9 cellular contexts compared by ENCODE assay signal in the genomic region with DNA sequence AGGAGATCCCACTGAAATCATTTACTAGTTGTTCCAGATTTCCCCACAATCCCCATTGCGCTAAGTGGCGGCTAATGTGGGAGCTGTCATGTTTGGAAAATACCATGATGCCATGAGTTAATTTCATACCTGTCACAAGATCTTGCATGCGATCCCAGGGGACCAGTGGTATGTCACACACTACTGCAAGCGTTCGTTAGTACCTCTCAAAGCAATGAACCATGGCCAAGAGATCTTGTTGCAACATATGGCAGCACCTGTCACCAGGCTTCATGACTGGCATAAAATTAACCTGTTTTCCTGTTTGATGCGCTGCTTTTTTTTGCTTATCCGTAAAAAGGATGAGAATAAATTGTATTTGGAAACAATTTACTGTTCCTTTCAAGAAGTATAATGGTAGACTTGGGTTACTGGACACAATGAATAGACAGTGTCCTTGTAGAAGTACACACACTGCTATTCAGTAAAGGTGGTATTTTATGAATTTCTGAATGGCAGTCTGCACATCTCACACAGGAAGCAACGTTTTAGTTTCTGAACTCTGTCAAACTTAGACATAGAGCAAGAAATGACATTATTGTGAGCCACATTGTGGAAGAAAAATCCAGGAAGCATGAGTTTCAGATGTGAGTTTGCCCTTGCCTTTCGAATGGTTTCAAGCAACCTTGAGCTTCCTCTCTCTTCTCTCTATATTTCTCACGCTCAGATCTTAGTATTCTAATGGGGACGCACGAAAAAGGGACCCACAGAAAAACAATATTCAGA.
A peak's percentile ranks its signal among the peaks of the same experiment; 100 is the strongest.
DNase-seq lines count a peak whose midpoint lies in the region; ATAC-seq and TF ChIP-seq lines count a peak whose summit lies in the region.
"Had no signal": no experiment of that assay in that cellular context is flagged by ENCODE, and none has a peak within 500 bp of the region (broad histone marks: within the 10 kb centered on the region; RNA-seq: fewer than 3 reads in every experiment).

No MANE protein-coding gene starts in this region.

- peaks cover 8% of the 10 kb centered on the region for H3K4me1 ChIP-seq in psoas muscle

- DNase-seq in NCI-H2029 (lab: John Stamatoyannopoulos, UW) = peak; percentile 85
- DNase-seq in psoas muscle = peak in 1 of 2 donors; percentile 54
- DNase-seq in NCI-H2227 (lab: John Stamatoyannopoulos, UW; ENCODE audit: unreplicated experiment) = no peak
- no peak for DNase-seq in KBM-7
- DNase-seq in H7 = no peak

- H3K27me3 ChIP-seq in psoas muscle (ENCODE audit: insufficient read depth in 3 of 3, low read length in 2 of 3) = no peaks in the 10 kb centered on the region
- no peaks in the 10 kb centered on the region for H3K27me3 ChIP-seq in H7 (ENCODE audit: control insufficient read depth, insufficient read depth, low read length)

- ATAC-seq in GM19023 (IDR thresholded peaks at IDR 0.05; ENCODE audit: unreplicated experiment) = peak; percentile 81
- peak; percentile 87 for ATAC-seq in HG02798 (IDR thresholded peaks at IDR 0.05; ENCODE audit: poor library complexity, unreplicated experiment)
- peak; percentile 81 to 96 (median 91) for ATAC-seq in psoas muscle
- ATAC-seq: HCT116 had no signal

- no peaks in the 10 kb centered on the region for H3K36me3 ChIP-seq in psoas muscle (ENCODE audit: insufficient read depth in 1 of 2, low read depth in 1 of 2)
- H3K36me3 ChIP-seq in H7 (replicated peaks; ENCODE audit: control insufficient read depth, insufficient read depth, low read length) = no peaks in the 10 kb centered on the region

- H3K9me3 ChIP-seq in psoas muscle = no peaks in the 10 kb centered on the region

- in situ Hi-C loops in KBM-7 (cut with MboI; ENCODE audit: low pct_unique_long_range_greater_than_20kb, low sequenced_read_pairs) = no loop called here

- H3K4me3 ChIP-seq in psoas muscle = no peak overlapping the region
- no peak overlapping the region for H3K4me3 ChIP-seq in H7 (ENCODE audit: insufficient read depth, low read depth, low read length)
- H3K4me3 ChIP-seq: coronary artery had no signal

- TF ChIP-seq CTCF in psoas muscle (IDR thresholded peaks at IDR 0.05) = no peak

- intact Hi-C loops in psoas muscle (cut with DNase I) = no loop called here

- peak overlapping the region; percentile 51 for H3K27ac ChIP-seq in psoas muscle
- H3K27ac ChIP-seq: coronary artery had no signal

- 34 to 48% (median 36%) methylated on average over 12 of the region's 12 CpGs for WGBS in psoas muscle, 3 donors
